In the genomic region with DNA sequence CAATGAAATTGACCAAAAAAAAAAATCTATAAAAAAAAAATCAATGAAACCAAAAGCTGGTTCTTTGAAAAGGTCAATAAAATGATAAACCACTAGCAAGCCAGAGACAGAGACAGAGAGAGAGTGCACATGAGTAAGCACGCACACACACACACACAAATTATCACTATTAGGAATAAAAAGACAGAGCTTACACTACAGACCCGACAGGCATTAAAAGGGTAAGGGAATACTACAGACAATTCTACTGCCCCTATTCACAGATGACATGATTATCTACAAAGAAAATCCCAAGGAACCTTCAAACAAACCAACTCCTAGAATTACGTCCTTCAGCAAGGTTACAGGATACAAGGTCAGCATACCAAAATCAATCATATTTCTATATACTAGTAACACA, we compare ENCODE assay signal across 19 cellular contexts. TPM values are rescaled to one million over a fixed set of nuclear protein-coding genes. Genes with fewer than 3 reads are reported as not detected.
DNase-seq lines count a peak whose midpoint lies in the region; ATAC-seq, FAIRE-seq and TF ChIP-seq lines count a peak whose summit lies in the region.
"Had no signal": no experiment of that assay in that cellular context is flagged by ENCODE, and none has a peak within 500 bp of the region (broad histone marks: within the 10 kb centered on the region; RNA-seq: fewer than 3 reads in every experiment).

No MANE protein-coding gene starts in this region.

- POLR2A ChIA-PET in HEK293 (lab: Yijun Ruan, JAX) (no interaction called here), WTC11 (lab: Charles Lee) (no interaction called here)

- no peaks in the 10 kb centered on the region for H3K4me1 Mint-ChIP-seq in WTC11
- H3K4me1 Mint-ChIP-seq: GM23338, H9 had no signal

- H3K4me3 ChIP-seq in HEK293 (ENCODE audit: low read depth, low read length): no peak overlapping the region
- H3K4me3 ChIP-seq: GM23338 had no signal

- no peak overlapping the region for H3K4me3 Mint-ChIP-seq in WTC11
- H3K4me3 Mint-ChIP-seq: CD4-positive, alpha-beta memory T cell; GM23338; H9; HFFc6 had no signal

- no peaks in the 10 kb centered on the region for H3K27me3 Mint-ChIP-seq in WTC11 (ENCODE audit: low read depth)
- H3K27me3 Mint-ChIP-seq: CD4-positive, alpha-beta memory T cell had no signal

- H3K9me3 Mint-ChIP-seq in WTC11: peaks cover 10% of the 10 kb centered on the region
- H3K9me3 Mint-ChIP-seq: GM23338 had no signal

- no peak for ATAC-seq in WTC11
- ATAC-seq: GM23338, HCT116 had no signal

- no peak for TF ChIP-seq CTCF in D721Med (IDR thresholded peaks at IDR 0.05; ENCODE audit: insufficient read depth, missing control alignments)
- no peak for TF ChIP-seq CTCF in HEK293 (tag by site-specific recombination; IDR thresholded peaks at IDR 0.05)
- no peak for TF ChIP-seq CTCF in WTC11 (IDR thresholded peaks at IDR 0.05)

- H3K9me3 ChIP-seq in HEK293 (ENCODE audit: control insufficient read depth, insufficient read depth, low read depth, low read length): no peaks in the 10 kb centered on the region
- H3K9me3 ChIP-seq: Caco-2 had no signal

- peaks cover 20% of the 10 kb centered on the region for H3K36me3 Mint-ChIP-seq in WTC11

- peaks cover 30 to 31% of the 10 kb centered on the region in 2 experiments for H3K36me3 ChIP-seq in HEK293 (ENCODE audit: control insufficient read depth in 2 of 2, insufficient read depth in 1 of 2, low read length in 2 of 2)

- FAIRE-seq in D721Med (lab: Jason Lieb, UNC): peak; percentile 51
- FAIRE-seq: GM12891, GM18507 had no signal

- no peak overlapping the region for H3K27ac Mint-ChIP-seq in WTC11
- H3K27ac Mint-ChIP-seq: CD4-positive, alpha-beta memory T cell; GM23338; H9; HFFc6 had no signal

- no peak for DNase-seq in D721Med (ENCODE audit: insufficient read length, low spot score)
- DNase-seq in WTC11 (ENCODE audit: low spot score): no peak
- no peak for DNase-seq in NOMO-1 treated with dmso at 0.1 percent for 144 hours (lab: John Stamatoyannopoulos, UW; ENCODE audit: unreplicated experiment)
- DNase-seq in stimulated activated CD4-positive, alpha-beta T cell treated with anti-CD3 and anti-CD28 coated beads, Interleukin-4, amount 100 ng/mL, for 24 hours: no peak
- DNase-seq in COLO668 (lab: John Stamatoyannopoulos, UW; ENCODE audit: unreplicated experiment): no peak
- DNase-seq: C1 segment of cervical spinal cord; Caco-2; CD4-positive, alpha-beta memory T cell; DMS 273 treated with DMSO at 0.1 percent for 48 hours; DMS79; EL; GDM1; H9; HFFc6 had no signal

- H3K4me1 ChIP-seq in HEK293 (ENCODE audit: control insufficient read depth, insufficient read depth, low read length): no peaks in the 10 kb centered on the region
- H3K4me1 ChIP-seq: Caco-2 had no signal

- no peak overlapping the region for H3K27ac ChIP-seq in HEK293 (ENCODE audit: extremely low read depth, low read depth, low read length)

- CTCF ChIA-PET in HEK293 (lab: Yijun Ruan, JAX): interaction anchor here (0.6 to 1.0 kb wide), 2 partner anchors 35 to 326 kb away, joined by 3 to 6 read pairs; no protein-coding TSS in a partner anchor
- CTCF ChIA-PET in WTC11 (lab: Charles Lee): no interaction called here

TF ChIP-seq in HEK293, 187 proteins besides CTCF, POLR2A, EP300 and RAD21 (continues in another document):
- TF ChIP-seq ZNF629 (tag by site-specific recombination; IDR thresholded peaks at IDR 0.05) (no peak), SETDB1 (IDR thresholded peaks at IDR 0.05; ENCODE audit: insufficient read length, low read length) (peak; percentile 83), ZNF510 (tag by site-specific recombination; IDR thresholded peaks at IDR 0.05; ENCODE audit: insufficient replicate concordance) (no peak), ZNF501 (tag by site-specific recombination; IDR thresholded peaks at IDR 0.05) (no peak), BCL6B (tag by site-specific recombination; IDR thresholded peaks at IDR 0.05) (no peak), ZNF157 (tag by site-specific recombination; IDR thresholded peaks at IDR 0.05) (no peak), ZNF140 (tag by site-specific recombination; IDR thresholded peaks at IDR 0.05) (no peak), ZNF777 (tag by site-specific recombination; IDR thresholded peaks at IDR 0.05; ENCODE audit: borderline replicate concordance) (no peak)
- TF ChIP-seq, protein P1, sequence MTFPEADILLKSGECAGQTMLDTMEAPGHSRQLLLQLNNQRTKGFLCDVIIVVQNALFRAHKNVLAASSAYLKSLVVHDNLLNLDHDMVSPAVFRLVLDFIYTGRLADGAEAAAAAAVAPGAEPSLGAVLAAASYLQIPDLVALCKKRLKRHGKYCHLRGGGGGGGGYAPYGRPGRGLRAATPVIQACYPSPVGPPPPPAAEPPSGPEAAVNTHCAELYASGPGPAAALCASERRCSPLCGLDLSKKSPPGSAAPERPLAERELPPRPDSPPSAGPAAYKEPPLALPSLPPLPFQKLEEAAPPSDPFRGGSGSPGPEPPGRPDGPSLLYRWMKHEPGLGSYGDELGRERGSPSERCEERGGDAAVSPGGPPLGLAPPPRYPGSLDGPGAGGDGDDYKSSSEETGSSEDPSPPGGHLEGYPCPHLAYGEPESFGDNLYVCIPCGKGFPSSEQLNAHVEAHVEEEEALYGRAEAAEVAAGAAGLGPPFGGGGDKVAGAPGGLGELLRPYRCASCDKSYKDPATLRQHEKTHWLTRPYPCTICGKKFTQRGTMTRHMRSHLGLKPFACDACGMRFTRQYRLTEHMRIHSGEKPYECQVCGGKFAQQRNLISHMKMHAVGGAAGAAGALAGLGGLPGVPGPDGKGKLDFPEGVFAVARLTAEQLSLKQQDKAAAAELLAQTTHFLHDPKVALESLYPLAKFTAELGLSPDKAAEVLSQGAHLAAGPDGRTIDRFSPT (tag by site-specific recombination; IDR thresholded peaks at IDR 0.05): no peak
- TF ChIP-seq, protein P2, sequence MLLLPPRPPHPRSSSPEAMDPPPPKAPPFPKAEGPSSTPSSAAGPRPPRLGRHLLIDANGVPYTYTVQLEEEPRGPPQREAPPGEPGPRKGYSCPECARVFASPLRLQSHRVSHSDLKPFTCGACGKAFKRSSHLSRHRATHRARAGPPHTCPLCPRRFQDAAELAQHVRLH (tag by site-specific recombination; IDR thresholded peaks at IDR 0.05): peak; percentile 39; the same call in 1 of the 2 replicates

TF ChIP-seq in WTC11, 78 proteins besides CTCF, POLR2A, EP300 and RAD21:
- TF ChIP-seq NR3C1 (CRISPR knock-in tag; conservative IDR thresholded peaks at IDR 0.05; ENCODE audit: low read depth) (no peak), JAZF1 (CRISPR knock-in tag; IDR thresholded peaks at IDR 0.05) (no peak), CREM (CRISPR knock-in tag; IDR thresholded peaks at IDR 0.05) (no peak), FOXK1 (CRISPR knock-in tag; IDR thresholded peaks at IDR 0.05) (no peak), ZNF317 (CRISPR knock-in tag; IDR thresholded peaks at IDR 0.05; ENCODE audit: borderline replicate concordance, low read depth) (peak; percentile 28; the same call in 1 of the 2 replicates), ZBTB21 (CRISPR knock-in tag; IDR thresholded peaks at IDR 0.05; ENCODE audit: borderline replicate concordance) (no peak), GTF2I (CRISPR knock-in tag; conservative IDR thresholded peaks at IDR 0.05) (no peak), NFE2L1 (CRISPR knock-in tag; IDR thresholded peaks at IDR 0.05) (no peak)
- TF ChIP-seq, protein P3, sequence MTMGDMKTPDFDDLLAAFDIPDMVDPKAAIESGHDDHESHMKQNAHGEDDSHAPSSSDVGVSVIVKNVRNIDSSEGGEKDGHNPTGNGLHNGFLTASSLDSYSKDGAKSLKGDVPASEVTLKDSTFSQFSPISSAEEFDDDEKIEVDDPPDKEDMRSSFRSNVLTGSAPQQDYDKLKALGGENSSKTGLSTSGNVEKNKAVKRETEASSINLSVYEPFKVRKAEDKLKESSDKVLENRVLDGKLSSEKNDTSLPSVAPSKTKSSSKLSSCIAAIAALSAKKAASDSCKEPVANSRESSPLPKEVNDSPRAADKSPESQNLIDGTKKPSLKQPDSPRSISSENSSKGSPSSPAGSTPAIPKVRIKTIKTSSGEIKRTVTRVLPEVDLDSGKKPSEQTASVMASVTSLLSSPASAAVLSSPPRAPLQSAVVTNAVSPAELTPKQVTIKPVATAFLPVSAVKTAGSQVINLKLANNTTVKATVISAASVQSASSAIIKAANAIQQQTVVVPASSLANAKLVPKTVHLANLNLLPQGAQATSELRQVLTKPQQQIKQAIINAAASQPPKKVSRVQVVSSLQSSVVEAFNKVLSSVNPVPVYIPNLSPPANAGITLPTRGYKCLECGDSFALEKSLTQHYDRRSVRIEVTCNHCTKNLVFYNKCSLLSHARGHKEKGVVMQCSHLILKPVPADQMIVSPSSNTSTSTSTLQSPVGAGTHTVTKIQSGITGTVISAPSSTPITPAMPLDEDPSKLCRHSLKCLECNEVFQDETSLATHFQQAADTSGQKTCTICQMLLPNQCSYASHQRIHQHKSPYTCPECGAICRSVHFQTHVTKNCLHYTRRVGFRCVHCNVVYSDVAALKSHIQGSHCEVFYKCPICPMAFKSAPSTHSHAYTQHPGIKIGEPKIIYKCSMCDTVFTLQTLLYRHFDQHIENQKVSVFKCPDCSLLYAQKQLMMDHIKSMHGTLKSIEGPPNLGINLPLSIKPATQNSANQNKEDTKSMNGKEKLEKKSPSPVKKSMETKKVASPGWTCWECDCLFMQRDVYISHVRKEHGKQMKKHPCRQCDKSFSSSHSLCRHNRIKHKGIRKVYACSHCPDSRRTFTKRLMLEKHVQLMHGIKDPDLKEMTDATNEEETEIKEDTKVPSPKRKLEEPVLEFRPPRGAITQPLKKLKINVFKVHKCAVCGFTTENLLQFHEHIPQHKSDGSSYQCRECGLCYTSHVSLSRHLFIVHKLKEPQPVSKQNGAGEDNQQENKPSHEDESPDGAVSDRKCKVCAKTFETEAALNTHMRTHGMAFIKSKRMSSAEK (CRISPR knock-in tag; IDR thresholded peaks at IDR 0.05; ENCODE audit: borderline replicate concordance): no peak

RNA-seq across cellular contexts. Expression of gene TARBP1, which starts 38.6 kb away (rescaled TPM):
- 24.0 to 27.6 TPM (median 27.3 TPM) in 3 replicates for total RNA-seq in WTC11 (2021)
